ENCODE assay signal across 8 cellular contexts in the genomic region with DNA sequence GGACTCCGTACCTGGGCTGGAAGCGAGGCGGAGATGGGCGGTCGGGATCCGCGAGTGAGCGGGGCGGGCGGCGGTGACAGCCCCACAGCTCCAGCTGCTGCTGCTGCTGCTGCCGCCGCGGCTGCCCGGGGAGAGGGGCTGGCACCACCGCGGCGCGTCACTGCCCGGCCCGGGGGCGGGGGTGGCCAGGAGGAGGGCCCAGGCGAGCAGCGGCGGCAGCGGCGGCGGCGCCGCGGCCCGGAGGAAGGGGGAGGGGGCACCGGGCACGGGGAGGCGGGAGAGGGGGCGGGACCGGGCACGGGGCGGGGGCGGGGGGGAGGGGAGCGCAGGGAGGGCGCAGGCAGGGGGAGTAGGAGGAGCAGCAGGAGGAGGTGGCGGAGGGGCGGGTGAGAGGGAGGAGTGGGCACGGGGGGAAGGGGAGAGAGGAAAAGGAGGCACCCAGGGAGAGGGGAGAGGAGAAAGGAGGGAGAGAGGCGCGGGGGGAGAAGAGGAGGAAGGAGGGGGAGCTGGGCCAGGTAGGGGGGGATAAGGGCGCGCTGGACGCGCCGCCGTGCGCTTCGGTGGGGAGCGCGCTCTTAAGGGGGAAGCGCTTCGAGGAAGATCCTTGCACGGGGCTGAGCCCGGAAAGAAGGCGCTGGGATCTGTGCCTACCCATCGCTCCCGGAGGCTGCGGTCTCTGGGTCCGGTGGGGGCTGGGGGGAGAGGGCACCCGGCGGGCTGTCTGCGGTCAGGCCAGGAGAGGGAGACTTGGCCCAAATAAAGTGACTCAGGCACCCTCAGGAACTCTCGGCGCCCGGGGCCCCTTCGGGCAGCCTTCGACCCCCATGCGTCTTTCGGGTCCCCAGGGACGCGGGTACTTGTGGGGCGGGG.
DNase-seq lines count a peak whose midpoint lies in the region; ATAC-seq and TF ChIP-seq lines count a peak whose summit lies in the region.

No MANE protein-coding gene starts in this region.

- ATAC-seq in heart right ventricle = peak; percentile 28 to 62 (median 44)
- no peak for ATAC-seq in GM19328 (IDR thresholded peaks at IDR 0.05; ENCODE audit: unreplicated experiment)

- no peak overlapping the region for H3K27ac ChIP-seq in SU-DHL-6 (ENCODE audit: low read depth, low read length)
- peak overlapping the region; percentile 63 to 91 (median 84) for H3K27ac ChIP-seq in heart right ventricle
- H3K27ac ChIP-seq in urinary bladder (ENCODE audit: low read depth) = peak overlapping the region; percentile 78

- H3K9me3 ChIP-seq in SU-DHL-6 (ENCODE audit: insufficient read depth, low read length) (no peaks in the 10 kb centered on the region), adipocyte (ENCODE audit: control insufficient read depth, low read length) (no peaks in the 10 kb centered on the region), heart right ventricle (no peaks in the 10 kb centered on the region)

- peak overlapping the region; percentile 95 for H3K4me2 ChIP-seq in SU-DHL-6 (ENCODE audit: low read depth, low read length, poor library complexity, severe bottlenecking)

- H2AFZ ChIP-seq in SU-DHL-6 (ENCODE audit: low read depth, low read length, severe bottlenecking) = peak overlapping the region; percentile 49

- H3K27me3 ChIP-seq in SU-DHL-6 (ENCODE audit: low read length) (no peaks in the 10 kb centered on the region), adipocyte (replicated peaks; ENCODE audit: control insufficient read depth, insufficient read depth, low read length) (no peaks in the 10 kb centered on the region), heart right ventricle (no peaks in the 10 kb centered on the region)

- TF ChIP-seq CTCF in SU-DHL-6 (IDR thresholded peaks at IDR 0.05; ENCODE audit: insufficient read depth, low read length, poor library complexity, severe bottlenecking) = no peak
- TF ChIP-seq CTCF in heart right ventricle (IDR thresholded peaks at IDR 0.05) = peak in 2 of 9 donors; percentile 8 to 18

- peak overlapping the region; percentile 72 for H3K4me3 ChIP-seq in SU-DHL-6 (ENCODE audit: insufficient read depth, low read length, poor library complexity, severe bottlenecking)
- peak overlapping the region; percentile 76 for H3K4me3 ChIP-seq in adipocyte (ENCODE audit: low read length)
- peak overlapping the region; percentile 52 to 92 (median 76) for H3K4me3 ChIP-seq in heart right ventricle
- peak overlapping the region; percentile 94 for H3K4me3 ChIP-seq in urinary bladder (ENCODE audit: low read depth, low read length)

- H3K79me2 ChIP-seq in SU-DHL-6 (ENCODE audit: insufficient read depth, low read length) = no peaks in the 10 kb centered on the region

- DNase-seq in DMS79 (lab: John Stamatoyannopoulos, UW) (peak; percentile 76), NCI-H1048 (lab: John Stamatoyannopoulos, UW) (peak; percentile 83), adipocyte (ENCODE audit: low read depth) (peak; percentile 84), heart right ventricle (peak; percentile 58 to 69), pons (ENCODE audit: low spot score) (peak; percentile 69)

- H3K4me1 ChIP-seq in adipocyte (ENCODE audit: control insufficient read depth, insufficient read depth, low read length) = peaks cover 23% of the 10 kb centered on the region
- H3K4me1 ChIP-seq in heart right ventricle = peaks cover 4 to 60% (median 42%) of the 10 kb centered on the region in 9 donors
- no peaks in the 10 kb centered on the region for H3K4me1 ChIP-seq in urinary bladder (ENCODE audit: insufficient read depth)

- H3K36me3 ChIP-seq in SU-DHL-6 (ENCODE audit: low read length) (no peaks in the 10 kb centered on the region), adipocyte (ENCODE audit: control insufficient read depth, insufficient read depth, low read length, severe bottlenecking) (no peaks in the 10 kb centered on the region), heart right ventricle (no peaks in the 10 kb centered on the region), urinary bladder (ENCODE audit: insufficient read depth) (no peaks in the 10 kb centered on the region)

- no peaks in the 10 kb centered on the region for H3F3A ChIP-seq in SU-DHL-6 (ENCODE audit: insufficient read depth)

- H3K9ac ChIP-seq in SU-DHL-6 (ENCODE audit: low read length) = peak overlapping the region; percentile 63
- H3K9ac ChIP-seq in adipocyte (ENCODE audit: low read length) = peak overlapping the region; percentile 58

- WGBS in heart right ventricle, 2 donors = 1 to 2% methylated on average over 50 to 65 of the region's 79 CpGs
- WGBS in urinary bladder = 1% methylated on average over 76 of the region's 79 CpGs

- intact Hi-C loops in heart right ventricle (cut with DNase I) = loop anchor here in 8 of 10 donors (5.0 to 10.0 kb wide), 6 partner anchors 126 to 329 kb away; partner anchors contain the start of genes ASXL1 (in 5 of the 8), PLAGL2 (in 1 of the 8) and POFUT1 (in 1 of the 8)

- H4K20me1 ChIP-seq in SU-DHL-6 (ENCODE audit: low read depth, low read length) = no peaks in the 10 kb centered on the region

- H3K9me2 ChIP-seq in SU-DHL-6 (replicated peaks; ENCODE audit: insufficient read depth, low read length) = no peaks in the 10 kb centered on the region
